In the genomic region with DNA sequence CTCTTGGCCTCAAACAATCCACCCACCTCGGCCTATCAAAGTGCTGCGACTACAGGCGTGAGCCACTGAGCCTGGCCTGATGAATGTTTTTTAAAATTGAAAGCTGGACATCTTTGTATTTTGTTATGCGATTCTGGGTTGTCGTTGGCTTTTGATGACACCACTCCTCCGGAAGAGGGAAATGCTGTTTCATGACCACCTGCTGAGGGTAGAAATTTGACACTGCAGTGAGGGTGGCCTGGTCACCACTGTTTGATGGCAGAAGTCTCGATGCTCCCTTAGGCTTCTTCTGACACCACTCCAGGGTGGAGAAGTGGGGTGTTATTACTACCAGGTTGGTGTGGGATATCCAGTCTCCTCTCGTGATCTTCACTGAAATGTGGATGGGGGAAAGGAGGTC, we compare ENCODE assay signal across 20 cellular contexts.
"Had no signal": no experiment of that assay in that cellular context is flagged by ENCODE, and none has a peak within 500 bp of the region (broad histone marks: within the 10 kb centered on the region; RNA-seq: fewer than 3 reads in every experiment).

No MANE protein-coding gene starts in this region.

- H3K36me3 ChIP-seq: esophagus muscularis mucosa, gastrocnemius medialis, heart right ventricle, left ventricle myocardium inferior, lower lobe of right lung, neutrophil had no signal

- H3K27ac Mint-ChIP-seq: dendritic cell treated with granulocyte-macrophage colony-stimulating factor and Interleukin-4, amounts not matched to agents 40 ng/mL and 50 ng/mL, for 4 days; effector memory CD8-positive, alpha-beta T cell; immature natural killer cell; memory B cell had no signal

- H3K36me3 Mint-ChIP-seq: immature natural killer cell; memory B cell; naive thymus-derived CD4-positive, alpha-beta T cell had no signal

- H3K9me3 ChIP-seq: gastrocnemius medialis, left ventricle myocardium inferior, lower lobe of right lung, neutrophil had no signal

- H3K27ac ChIP-seq: epithelial cell of prostate, esophagus muscularis mucosa, gastrocnemius medialis, heart right ventricle, left ventricle myocardium inferior, lower lobe of right lung, neutrophil had no signal

- H3K27me3 ChIP-seq: esophagus muscularis mucosa, gastrocnemius medialis, heart right ventricle, neutrophil had no signal

- FAIRE-seq: keratinocyte, small intestine had no signal

- H3K4me1 Mint-ChIP-seq: immature natural killer cell; memory B cell; naive thymus-derived CD4-positive, alpha-beta T cell had no signal

- H3K4me1 ChIP-seq: esophagus muscularis mucosa, gastrocnemius medialis, heart right ventricle, left ventricle myocardium inferior, lower lobe of right lung had no signal

- H3K4me3 ChIP-seq: esophagus muscularis mucosa, gastrocnemius medialis, heart right ventricle, left ventricle myocardium inferior, lower lobe of right lung had no signal

- H3K4me3 Mint-ChIP-seq: dendritic cell treated with granulocyte-macrophage colony-stimulating factor and Interleukin-4, amounts not matched to agents 40 ng/mL and 50 ng/mL, for 4 days; effector memory CD8-positive, alpha-beta T cell; immature natural killer cell; memory B cell; naive thymus-derived CD4-positive, alpha-beta T cell had no signal

- ATAC-seq: effector memory CD8-positive, alpha-beta T cell; gastrocnemius medialis; heart right ventricle; lower lobe of right lung; naive thymus-derived CD4-positive, alpha-beta T cell; right cardiac atrium had no signal

- DNase-seq: effector memory CD8-positive, alpha-beta T cell; gastrocnemius medialis; heart right ventricle; hypothalamus; immature natural killer cell; left ventricle myocardium inferior; lower lobe of right lung; naive thymus-derived CD4-positive, alpha-beta T cell; posterior cingulate gyrus; right cardiac atrium; small intestine; stimulated activated CD4-positive, alpha-beta T cell treated with anti-CD3 and anti-CD28 coated beads, Interleukin-12 subunit alpha, Interleukin-12 subunit beta, amount 100 ng/mL, for 4 hours; stimulated activated naive CD4-positive, alpha-beta T cell treated with Interleukin-2 at 50 U/mL for 16 hours; trophoblast cell had no signal

- H3K27me3 Mint-ChIP-seq: dendritic cell treated with granulocyte-macrophage colony-stimulating factor and Interleukin-4, amounts not matched to agents 40 ng/mL and 50 ng/mL, for 4 days; effector memory CD8-positive, alpha-beta T cell; memory B cell had no signal
